13 cellular contexts compared by ENCODE assay signal in the genomic region with DNA sequence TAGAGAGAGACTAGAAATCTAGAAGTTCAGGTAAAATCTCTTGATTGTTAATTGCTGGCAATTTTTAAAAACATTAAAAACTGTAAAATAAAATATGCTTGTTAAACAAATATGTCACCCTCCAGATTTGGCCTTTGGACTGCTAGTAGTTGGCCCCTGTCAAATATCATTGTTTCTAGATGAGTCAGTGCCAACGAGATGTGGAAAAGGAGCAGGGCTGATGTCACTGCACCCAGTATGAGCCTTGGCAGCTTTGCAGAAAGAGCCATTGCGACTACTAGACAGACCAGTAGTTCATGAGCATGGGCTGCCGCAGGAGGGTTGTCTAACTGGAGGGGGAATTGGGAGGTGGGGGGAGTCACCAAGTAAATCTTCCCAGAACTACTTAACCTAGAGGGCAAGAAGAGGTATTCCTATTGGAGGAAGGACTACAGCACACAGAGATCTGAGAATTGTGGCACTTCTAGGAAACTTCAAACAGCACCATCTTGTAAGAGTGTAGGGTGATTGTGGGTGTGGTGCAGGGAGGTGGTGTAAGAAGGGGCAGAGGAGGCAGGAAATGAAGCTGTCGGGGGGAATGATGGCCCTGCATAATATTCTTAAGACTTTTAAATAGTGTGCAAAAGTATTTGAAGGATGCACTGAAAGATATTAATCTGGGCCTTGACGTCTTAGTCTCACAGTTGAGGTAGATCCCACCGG. TPM values are rescaled to one million over a fixed set of nuclear protein-coding genes. Genes with fewer than 3 reads are reported as not detected.
DNase-seq lines count a peak whose midpoint lies in the region; ATAC-seq, FAIRE-seq and TF ChIP-seq lines count a peak whose summit lies in the region.
"Had no signal": no experiment of that assay in that cellular context is flagged by ENCODE, and none has a peak within 500 bp of the region (broad histone marks: within the 10 kb centered on the region; RNA-seq: fewer than 3 reads in every experiment).

No MANE protein-coding gene starts in this region.

- no peaks in the 10 kb centered on the region for H3K79me2 ChIP-seq in astrocyte (ENCODE audit: insufficient read depth, low read length)

- H2AK5ac ChIP-seq in mesenchymal stem cell (ENCODE audit: low read length, severe bottlenecking): no peak overlapping the region

- no peak overlapping the region for H4K91ac ChIP-seq in mesenchymal stem cell (ENCODE audit: low read length)

- no peak for TF ChIP-seq CTCF in astrocyte (IDR thresholded peaks at IDR 0.05; ENCODE audit: insufficient read depth, low read depth, low read length)

- ATAC-seq in GM21786 (IDR thresholded peaks at IDR 0.05; ENCODE audit: unreplicated experiment): no peak
- ATAC-seq: activated T-cell treated with anti-CD3 and anti-CD28 coated beads, Interleukin-2, amount 50 U/mL, for 4 hours had no signal

- peaks cover 28% of the 10 kb centered on the region for H3K4me1 Mint-ChIP-seq in astrocyte (ENCODE audit: low read depth, unreplicated experiment)

- H3K27me3 ChIP-seq in astrocyte (ENCODE audit: insufficient read depth, low read length) (no peaks in the 10 kb centered on the region), mesenchymal stem cell (ENCODE audit: control insufficient read depth in 1 of 2, insufficient read depth in 1 of 2, low read length in 2 of 2) (no peaks in the 10 kb centered on the region)

- no peaks in the 10 kb centered on the region for H3K36me3 Mint-ChIP-seq in astrocyte (ENCODE audit: low read depth, unreplicated experiment)

- H4K8ac ChIP-seq in mesenchymal stem cell (ENCODE audit: low read length): no peak overlapping the region

- FAIRE-seq in astrocyte (lab: Jason Lieb, UNC): peak; percentile 83

- H3K4me1 ChIP-seq in astrocyte (ENCODE audit: insufficient read depth, low read length): peaks cover 18% of the 10 kb centered on the region
- H3K4me1 ChIP-seq in mesenchymal stem cell (ENCODE audit: control insufficient read depth, insufficient read depth, low read depth, low read length): peaks cover 6% of the 10 kb centered on the region
- H3K4me1 ChIP-seq: left ventricle myocardium inferior had no signal

- no peak overlapping the region for H3K14ac ChIP-seq in mesenchymal stem cell (ENCODE audit: low read length in 2 of 2)

- peak overlapping the region; percentile 68 for H3K27ac Mint-ChIP-seq in astrocyte (ENCODE audit: unreplicated experiment)

- H3K4me2 ChIP-seq in astrocyte (ENCODE audit: low read length) (peak overlapping the region; percentile 44), mesenchymal stem cell (ENCODE audit: low read length, poor library complexity, severe bottlenecking) (no peak overlapping the region)

- no peaks in the 10 kb centered on the region for H3K27me3 Mint-ChIP-seq in astrocyte (ENCODE audit: low read depth, unreplicated experiment)

- no peak overlapping the region for H3K4me3 ChIP-seq in astrocyte (ENCODE audit: insufficient read depth, low read depth, low read length)
- H3K4me3 ChIP-seq in mesenchymal stem cell (ENCODE audit: insufficient read depth in 1 of 2, low read depth in 1 of 2, low read length in 2 of 2): peak overlapping the region in 1 of 2 experiments; percentile 30
- H3K4me3 ChIP-seq: left ventricle myocardium inferior had no signal

- H3K36me3 ChIP-seq in astrocyte (ENCODE audit: insufficient read depth, low read length): no peaks in the 10 kb centered on the region
- no peaks in the 10 kb centered on the region for H3K36me3 ChIP-seq in mesenchymal stem cell (ENCODE audit: control insufficient read depth in 1 of 2, insufficient read depth in 2 of 2, low read depth in 1 of 2, low read length in 2 of 2)
- H3K36me3 ChIP-seq: left ventricle myocardium inferior had no signal

- no peak overlapping the region for H3K4ac ChIP-seq in mesenchymal stem cell (ENCODE audit: low read depth in 1 of 2, low read length in 2 of 2)

- no peak overlapping the region for H3K4me3 Mint-ChIP-seq in astrocyte (ENCODE audit: unreplicated experiment)
- H3K4me3 Mint-ChIP-seq: activated T-cell treated with anti-CD3 and anti-CD28 coated beads, Interleukin-2, amount 50 U/mL, for 4 hours had no signal

- H3K18ac ChIP-seq in mesenchymal stem cell (ENCODE audit: low read depth in 1 of 2, low read length in 2 of 2): peak overlapping the region in 1 of 2 experiments; percentile 29

- no peaks in the 10 kb centered on the region for H4K20me1 ChIP-seq in astrocyte (ENCODE audit: insufficient read depth, low read length)

- DNase-seq in EL (peak; percentile 97), HT-29 (ENCODE audit: low spot score) (peak; percentile 4), astrocyte (ENCODE audit: low read depth) (peak; percentile 86), mesenchymal stem cell (peak; percentile 73), anterior cingulate cortex (lab: John Stamatoyannopoulos, UW) (no peak), NCI-H2171 (lab: John Stamatoyannopoulos, UW) (no peak), iPS-NIHi11 (ENCODE audit: low spot score) (no peak)
- DNase-seq: activated T-cell treated with anti-CD3 and anti-CD28 coated beads, Interleukin-2, amount 50 U/mL, for 4 hours; GDM1; Kasumi-1; left ventricle myocardium inferior; NCI-H526 had no signal

- peaks cover 4% of the 10 kb centered on the region for H3K9me3 Mint-ChIP-seq in astrocyte (ENCODE audit: unreplicated experiment)

- no peak overlapping the region for H2BK12ac ChIP-seq in mesenchymal stem cell (ENCODE audit: low read length in 2 of 2)

- no peaks in the 10 kb centered on the region for H3K79me1 ChIP-seq in mesenchymal stem cell (replicated peaks; ENCODE audit: low read length, poor library complexity, severe bottlenecking)

- no peak overlapping the region for H2BK15ac ChIP-seq in mesenchymal stem cell (ENCODE audit: low read depth, poor library complexity, severe bottlenecking)

- no peak overlapping the region for H3K23ac ChIP-seq in mesenchymal stem cell (ENCODE audit: low read length in 2 of 2)

- H3K27ac ChIP-seq in astrocyte (ENCODE audit: low read depth, low read length): peak overlapping the region; percentile 50
- peak overlapping the region; percentile 36 for H3K27ac ChIP-seq in mesenchymal stem cell (ENCODE audit: low read length, poor library complexity, severe bottlenecking)
- H3K27ac ChIP-seq: left ventricle myocardium inferior had no signal

- no peak overlapping the region for H3K9ac ChIP-seq in astrocyte (ENCODE audit: low read length)
- H3K9ac ChIP-seq in mesenchymal stem cell (ENCODE audit: low read length): peak overlapping the region; percentile 62

- H3K9me3 ChIP-seq in astrocyte (ENCODE audit: insufficient read depth, low read depth, low read length): no peaks in the 10 kb centered on the region
- no peaks in the 10 kb centered on the region for H3K9me3 ChIP-seq in mesenchymal stem cell (ENCODE audit: control insufficient read depth, low read length)

- H2BK120ac ChIP-seq in mesenchymal stem cell (ENCODE audit: low read depth, low read length): no peak overlapping the region

- 29% methylated on average over 3 of the region's 6 CpGs for WGBS in mesenchymal stem cell

- H2BK5ac ChIP-seq in mesenchymal stem cell (ENCODE audit: low read depth, low read length, poor library complexity, severe bottlenecking): no peak overlapping the region

- H2AFZ ChIP-seq in astrocyte (ENCODE audit: low read depth, low read length) (no peak overlapping the region), mesenchymal stem cell (ENCODE audit: low read depth, low read length) (no peak overlapping the region)

RNA-seq across cellular contexts. Expression of gene DOCK2, which starts 7.1 kb away (rescaled TPM):
- not detected in 2 replicates for total RNA-seq in HT-29 (2014; rRNA removed; shearing (Covaris generic))
- total RNA-seq in astrocyte: 0.43 and 0.66 TPM in 2 replicates
- 1.5 TPM for polyA plus RNA-seq in mesenchymal stem cell (2013, experiment 1 of 2)
- polyA plus RNA-seq in mesenchymal stem cell (2013, experiment 2 of 2): 1.2 TPM

RNA-seq across cellular contexts. Expression of gene SPDL1, which starts 46.4 kb away (rescaled TPM):
- 11.5 and 13.1 TPM in 2 replicates for total RNA-seq in HT-29 (2014; rRNA removed; shearing (Covaris generic))
- total RNA-seq in astrocyte: 20.2 and 27.0 TPM in 2 replicates
- 27.2 TPM for polyA plus RNA-seq in mesenchymal stem cell (2013, experiment 1 of 2)
- polyA plus RNA-seq in mesenchymal stem cell (2013, experiment 2 of 2): 25.2 TPM

Comparison
In these comparisons a context has a peak if more than half of its experiments do, and no peak if none do; other contexts are left out.
1. DNase-seq: peak in EL (single experiment), HT-29 (single experiment), astrocyte (single experiment) and mesenchymal stem cell (single experiment); none in anterior cingulate cortex (0 of 58), NCI-H2171 (single experiment) and iPS-NIHi11 (single experiment).